ENCODE assay signal across 16 cellular contexts in genomic region chr5:16346380-16346779, GRCh38.
A peak's percentile ranks its signal among the peaks of the same experiment; 100 is the strongest.
DNase-seq lines count a peak whose midpoint lies in the region; ATAC-seq and TF ChIP-seq lines count a peak whose summit lies in the region.
"Had no signal": no experiment of that assay in that cellular context is flagged by ENCODE, and none has a peak within 500 bp of the region (broad histone marks: within the 10 kb centered on the region; RNA-seq: fewer than 3 reads in every experiment).

No MANE protein-coding gene starts in this region.

- ATAC-seq in left ventricle myocardium superior: peak; percentile 20
- ATAC-seq in right cardiac atrium: no peak
- ATAC-seq in HG03354 (IDR thresholded peaks at IDR 0.05; ENCODE audit: poor library complexity, severe bottlenecking, unreplicated experiment): no peak
- ATAC-seq: A549; CD8-positive, alpha-beta T cell had no signal

- no peak overlapping the region for H3K9ac ChIP-seq in colonic mucosa (ENCODE audit: low read depth in 2 of 2, low read length in 2 of 2)
- H3K9ac ChIP-seq: BLaER1 treated with 17β-estradiol and CSF1 and Interleukin-3, amounts not matched to agents 10 nM and 100 nM had no signal

- no peak for TF ChIP-seq CTCF in colonic mucosa (IDR thresholded peaks at IDR 0.05)

- no peak for DNase-seq in left ventricle myocardium superior
- DNase-seq in right cardiac atrium: no peak
- peak; percentile 26 for DNase-seq in SK-MEL-5 (ENCODE audit: low read depth, low spot score)
- DNase-seq in colonic mucosa: no peak
- DNase-seq: AML-193; Caco-2; Calu3; CD4-positive, alpha-beta T cell; CD8-positive, alpha-beta T cell; DMS79 treated with DMSO at 0.1 percent for 48 hours; GF-D8 had no signal

- no peaks in the 10 kb centered on the region for H3K27me3 ChIP-seq in right cardiac atrium (ENCODE audit: control insufficient read depth, insufficient read depth)
- H3K27me3 ChIP-seq in colonic mucosa: no peaks in the 10 kb centered on the region
- H3K27me3 ChIP-seq: BLaER1 treated with 17β-estradiol and CSF1 and Interleukin-3, amounts not matched to agents 10 nM and 100 nM had no signal

- peaks cover 7% of the 10 kb centered on the region for H3K9me3 ChIP-seq in right cardiac atrium (ENCODE audit: control insufficient read depth, low read length)
- no peaks in the 10 kb centered on the region for H3K9me3 ChIP-seq in colonic mucosa
- H3K9me3 ChIP-seq: A549 had no signal

- H3K36me3 ChIP-seq in colonic mucosa: no peaks in the 10 kb centered on the region
- H3K36me3 ChIP-seq: BLaER1 treated with 17β-estradiol and CSF1 and Interleukin-3, amounts not matched to agents 10 nM and 100 nM had no signal

- WGBS in right cardiac atrium: 62% methylated on average over 1 of the region's 1 CpG

- intact Hi-C loops in left ventricle myocardium superior (cut with micrococcal nuclease) (no loop called here), right cardiac atrium (cut with DNase I) (no loop called here), colonic mucosa (cut with DNase I) (no loop called here)

- H3K27ac ChIP-seq in right cardiac atrium (ENCODE audit: low read length): no peak overlapping the region
- no peak overlapping the region for H3K27ac ChIP-seq in colonic mucosa
- H3K27ac ChIP-seq: 22Rv1; A549; BLaER1 treated with 17β-estradiol and CSF1 and Interleukin-3, amounts not matched to agents 10 nM and 100 nM; C4-2B had no signal

- in situ Hi-C loops in SK-MEL-5 (cut with HindIII; ENCODE audit: low pct_unique_long_range_greater_than_20kb, low sequenced_read_pairs): no loop called here

- no peaks in the 10 kb centered on the region for H3K4me1 ChIP-seq in right cardiac atrium (ENCODE audit: control insufficient read depth, insufficient read depth, low read length)
- no peaks in the 10 kb centered on the region for H3K4me1 ChIP-seq in colonic mucosa
- H3K4me1 ChIP-seq: A549; BLaER1 treated with 17β-estradiol and CSF1 and Interleukin-3, amounts not matched to agents 10 nM and 100 nM; Caco-2 had no signal

- H3K4me3 ChIP-seq in right cardiac atrium (ENCODE audit: low read length) (no peak overlapping the region), colonic mucosa (no peak overlapping the region)
- H3K4me3 ChIP-seq: A549; BLaER1 treated with 17β-estradiol and CSF1 and Interleukin-3, amounts not matched to agents 10 nM and 100 nM had no signal
